21 cellular contexts compared by ENCODE assay signal in genomic region chr20:3483784-3484183, GRCh38. TPM values are rescaled to one million over a fixed set of nuclear protein-coding genes. Genes with fewer than 3 reads are reported as not detected.
A peak's percentile ranks its signal among the peaks of the same experiment; 100 is the strongest.
DNase-seq lines count a peak whose midpoint lies in the region; ATAC-seq and TF ChIP-seq lines count a peak whose summit lies in the region.
"Had no signal": no experiment of that assay in that cellular context is flagged by ENCODE, and none has a peak within 500 bp of the region (broad histone marks: within the 10 kb centered on the region; RNA-seq: fewer than 3 reads in every experiment).

No MANE protein-coding gene starts in this region.

- H3K4me2 ChIP-seq in HCT116 (ENCODE audit: low read length) = peak overlapping the region; percentile 44

- H3K9me2 ChIP-seq in HCT116 (ENCODE audit: insufficient read depth) = no peaks in the 10 kb centered on the region

- H3K4me3 ChIP-seq in HCT116 (replicated peaks in 1 of 2; ENCODE audit: low read depth in 1 of 2, low read length in 2 of 2) = no peak overlapping the region; a peak in 1 of 4 replicates
- no peak overlapping the region for H3K4me3 ChIP-seq in fibroblast of mammary gland (ENCODE audit: control insufficient read depth, low read depth, low read length)
- H3K4me3 ChIP-seq in heart right ventricle = no peak overlapping the region
- H3K4me3 ChIP-seq: psoas muscle, sigmoid colon, upper lobe of right lung had no signal

- 71 to 76% methylated on average over 1 of the region's 1 CpG for WGBS in heart right ventricle, 2 donors

- POLR2A ChIA-PET in HCT116 (lab: Charles Lee) = interaction anchor here (0.6 kb wide), 1 partner anchor 13 kb away, joined by 4 read pairs; the partner anchor contains the start of gene ATRN
- POLR2A ChIA-PET in naive thymus-derived CD8-positive, alpha-beta T cell (lab: Charles Lee) = interaction anchor here (0.7 kb wide), 1 partner anchor 728 kb away, joined by 3 read pairs; no protein-coding TSS in a partner anchor
- POLR2A ChIA-PET in activated CD4-positive, alpha-beta memory T cell treated with anti-CD3 and anti-CD28 coated beads, Interleukin-2, amount 10 ng/mL, durations not matched to agents 7 days and 5 days (lab: Charles Lee) = no interaction called here

- TF ChIP-seq CTCF in HCT116 (IDR thresholded peaks at IDR 0.05 in 2 of 3, conservative IDR thresholded peaks at IDR 0.05 in 1 of 3; ENCODE audit: borderline replicate concordance in 1 of 3, insufficient read depth in 1 of 3, low read depth in 2 of 3, low read length in 2 of 3) (no peak), fibroblast of mammary gland (conservative IDR thresholded peaks at IDR 0.05; ENCODE audit: control insufficient read depth, insufficient read depth, low read depth, low read length) (no peak), heart right ventricle (IDR thresholded peaks at IDR 0.05) (no peak)

- H3K27me3 ChIP-seq in HCT116 (ENCODE audit: insufficient read depth, low read length) (no peaks in the 10 kb centered on the region), heart right ventricle (no peaks in the 10 kb centered on the region)
- H3K27me3 ChIP-seq: neutrophil, sigmoid colon, upper lobe of right lung had no signal

- H3K4me1 Mint-ChIP-seq in naive thymus-derived CD8-positive, alpha-beta T cell = peaks cover 21 to 40% (median 38%) of the 10 kb centered on the region in 4 donors
- peaks cover 5 to 23% of the 10 kb centered on the region in 2 donors for H3K4me1 Mint-ChIP-seq in immature natural killer cell
- no peaks in the 10 kb centered on the region for H3K4me1 Mint-ChIP-seq in activated CD4-positive, alpha-beta memory T cell treated with anti-CD3 and anti-CD28 coated beads, Interleukin-2, amount 10 ng/mL, durations not matched to agents 7 days and 5 days

- RAD21 ChIA-PET in HCT116 (lab: Charles Lee; ENCODE audit: low non-redundant PET in 1 of 2, low total read pairs in 2 of 2, uncharacterized antibody in 2 of 2, unreplicated experiment in 2 of 2) = no interaction called here

- H3K27me3 Mint-ChIP-seq in naive thymus-derived CD8-positive, alpha-beta T cell = no peaks in the 10 kb centered on the region
- no peaks in the 10 kb centered on the region for H3K27me3 Mint-ChIP-seq in immature natural killer cell (ENCODE audit: low read depth in 3 of 3)
- no peaks in the 10 kb centered on the region for H3K27me3 Mint-ChIP-seq in activated CD4-positive, alpha-beta memory T cell treated with anti-CD3 and anti-CD28 coated beads, Interleukin-2, amount 10 ng/mL, durations not matched to agents 7 days and 5 days
- H3K27me3 Mint-ChIP-seq: CD4-positive, alpha-beta T cell; stimulated activated memory B cell treated with anti-CD40 and anti-IgM and Interleukin-4, amounts not matched to agents 10 μg/mL and 1 μg/mL and 100 μg/mL, for 72 hours had no signal

- CTCF ChIA-PET in HCT116 (lab: Charles Lee) = no interaction called here
- CTCF ChIA-PET in activated CD4-positive, alpha-beta memory T cell treated with anti-CD3 and anti-CD28 coated beads, Interleukin-2, amount 10 ng/mL, durations not matched to agents 7 days and 5 days (lab: Charles Lee) = no interaction called here

- BruUV-seq in HCT116 (replicated peaks; lab: Mats Ljungman, UMichigan) = no TSS peak

- intact Hi-C loops in HCT116 (cut with micrococcal nuclease) (no loop called here), heart right ventricle (cut with DNase I) (no loop called here)

- H3K9ac ChIP-seq in HCT116 (ENCODE audit: low read length) = no peak overlapping the region

- ATAC-seq in HCT116 (peak; percentile 61), SK-N-SH treated with all-trans-retinoic acid at 6 μM for 48 hours (peak; percentile 42; the same call in 2 of the 3 replicates), heart right ventricle (no peak)
- ATAC-seq in naive thymus-derived CD8-positive, alpha-beta T cell = no peak
- ATAC-seq: activated T-cell treated with anti-CD3 and anti-CD28 coated beads, Interleukin-2, amount 50 U/mL, for 4 hours; psoas muscle; Right ventricle myocardium inferior; stimulated activated memory B cell treated with anti-CD40 and anti-IgM and Interleukin-4, amounts not matched to agents 10 μg/mL and 1 μg/mL and 100 μg/mL, for 72 hours; upper lobe of right lung had no signal

- peaks cover 6 to 15% (median 9%) of the 10 kb centered on the region in 3 donors for H3K36me3 Mint-ChIP-seq in naive thymus-derived CD8-positive, alpha-beta T cell
- H3K36me3 Mint-ChIP-seq in immature natural killer cell = peaks cover 9 to 17% (median 10%) of the 10 kb centered on the region in 3 donors
- H3K36me3 Mint-ChIP-seq in activated CD4-positive, alpha-beta memory T cell treated with anti-CD3 and anti-CD28 coated beads, Interleukin-2, amount 10 ng/mL, durations not matched to agents 7 days and 5 days (ENCODE audit: low read depth) = peaks cover 13% of the 10 kb centered on the region

- no peak for TF ChIP-seq RAD21 in HCT116 (IDR thresholded peaks at IDR 0.05; ENCODE audit: low read depth)

- no peak overlapping the region for H3K4me3 Mint-ChIP-seq in naive thymus-derived CD8-positive, alpha-beta T cell
- no peak overlapping the region for H3K4me3 Mint-ChIP-seq in immature natural killer cell
- H3K4me3 Mint-ChIP-seq in activated CD4-positive, alpha-beta memory T cell treated with anti-CD3 and anti-CD28 coated beads, Interleukin-2, amount 10 ng/mL, durations not matched to agents 7 days and 5 days = no peak overlapping the region
- H3K4me3 Mint-ChIP-seq: activated T-cell treated with anti-CD3 and anti-CD28 coated beads, Interleukin-2, amount 50 U/mL, for 4 hours; CD4-positive, alpha-beta T cell; stimulated activated memory B cell treated with anti-CD40 and anti-IgM and Interleukin-4, amounts not matched to agents 10 μg/mL and 1 μg/mL and 100 μg/mL, for 72 hours had no signal

- DNase-seq in HCT116 (ENCODE audit: low read depth, low spot score) = no peak
- peak; percentile 10 for DNase-seq in fibroblast of mammary gland (ENCODE audit: low read depth)
- no peak for DNase-seq in naive thymus-derived CD8-positive, alpha-beta T cell
- DNase-seq in immature natural killer cell = no peak
- DNase-seq in heart right ventricle = no peak
- no peak for DNase-seq in activated CD4-positive, alpha-beta memory T cell treated with anti-CD3 and anti-CD28 coated beads, Interleukin-2, amount 10 ng/mL, durations not matched to agents 7 days and 5 days
- DNase-seq: activated gamma-delta T cell treated with Interleukin-2 at 50 U/mL for 16 hours; activated T-cell treated with anti-CD3 and anti-CD28 coated beads, Interleukin-2, amount 50 U/mL, for 4 hours; CD4-positive, alpha-beta T cell; cerebellar nuclear complex; hypothalamus; NCI-H2081 treated with DMSO at 0.1 percent for 48 hours; NCI-H345; psoas muscle; sigmoid colon; stimulated activated CD4-positive, alpha-beta T cell treated with anti-CD3 and anti-CD28 coated beads, Interleukin-4, amount 100 ng/mL, for 24 hours; upper lobe of right lung had no signal

- no peak overlapping the region for H2AFZ ChIP-seq in HCT116 (ENCODE audit: low read depth, low read length, poor library complexity, severe bottlenecking)

- H3K27ac Mint-ChIP-seq in naive thymus-derived CD8-positive, alpha-beta T cell = no peak overlapping the region
- H3K27ac Mint-ChIP-seq in immature natural killer cell = no peak overlapping the region
- no peak overlapping the region for H3K27ac Mint-ChIP-seq in activated CD4-positive, alpha-beta memory T cell treated with anti-CD3 and anti-CD28 coated beads, Interleukin-2, amount 10 ng/mL, durations not matched to agents 7 days and 5 days
- H3K27ac Mint-ChIP-seq: CD4-positive, alpha-beta T cell; stimulated activated memory B cell treated with anti-CD40 and anti-IgM and Interleukin-4, amounts not matched to agents 10 μg/mL and 1 μg/mL and 100 μg/mL, for 72 hours had no signal

- H3K4me1 ChIP-seq in HCT116 (ENCODE audit: control insufficient read depth in 1 of 2, insufficient read depth in 2 of 2, low read length in 2 of 2) (peaks cover 10 to 26% of the 10 kb centered on the region in 2 experiments), heart right ventricle (peaks cover 0 to 30% (median 7%) of the 10 kb centered on the region in 9 donors)
- H3K4me1 ChIP-seq: upper lobe of right lung had no signal

- H3K36me3 ChIP-seq in HCT116 (ENCODE audit: control insufficient read depth in 1 of 2, insufficient read depth in 2 of 2, low read length in 2 of 2) = no peaks in the 10 kb centered on the region
- peaks cover 0 to 11% (median 0%) of the 10 kb centered on the region in 9 donors for H3K36me3 ChIP-seq in heart right ventricle
- H3K36me3 ChIP-seq: neutrophil, sigmoid colon had no signal

- H3K79me2 ChIP-seq in HCT116 (ENCODE audit: insufficient read depth, low read length) = peaks cover 42% of the 10 kb centered on the region

- H3K9me3 Mint-ChIP-seq in naive thymus-derived CD8-positive, alpha-beta T cell = peaks cover 0 to 14% (median 10%) of the 10 kb centered on the region in 9 donors
- H3K9me3 Mint-ChIP-seq in immature natural killer cell = peaks cover 0 to 11% (median 7%) of the 10 kb centered on the region in 6 donors
- H3K9me3 Mint-ChIP-seq in activated CD4-positive, alpha-beta memory T cell treated with anti-CD3 and anti-CD28 coated beads, Interleukin-2, amount 10 ng/mL, durations not matched to agents 7 days and 5 days = peaks cover 18% of the 10 kb centered on the region

- H3K27ac ChIP-seq in HCT116 (ENCODE audit: low read depth, low read length) (peak overlapping the region; percentile 15; the same call in 1 of the 2 replicates), heart right ventricle (no peak overlapping the region)
- H3K27ac ChIP-seq: neutrophil, psoas muscle, sigmoid colon, upper lobe of right lung had no signal

- no peak for TF ChIP-seq POLR2A in HCT116 (IDR thresholded peaks at IDR 0.05; ENCODE audit: borderline replicate concordance, extremely low read depth, insufficient read depth, insufficient read length)

- peaks cover 4 to 9% of the 10 kb centered on the region in 2 experiments; a peak in 3 of 4 replicates for H3K9me3 ChIP-seq in HCT116 (ENCODE audit: control insufficient read depth in 1 of 2, insufficient read depth in 1 of 2, low read depth in 1 of 2, low read length in 2 of 2)
- H3K9me3 ChIP-seq in heart right ventricle = peaks cover 0 to 17% (median 4%) of the 10 kb centered on the region in 11 donors
- H3K9me3 ChIP-seq: neutrophil, sigmoid colon, upper lobe of right lung had no signal

- no peaks in the 10 kb centered on the region for H4K20me1 ChIP-seq in HCT116 (ENCODE audit: insufficient read depth)

TF ChIP-seq in HCT116, 20 proteins besides CTCF, POLR2A, EP300 and RAD21 (continues in another document):
- TF ChIP-seq FOSL1 (IDR thresholded peaks at IDR 0.05; ENCODE audit: low read depth) (peak; percentile 37; the same call in 1 of the 2 replicates), ZFX (IDR thresholded peaks at IDR 0.05) (no peak)

TF ChIP-seq in SK-N-SH treated with all-trans-retinoic acid at 6 μM for 48 hours, 23 proteins besides CTCF, POLR2A, EP300 and RAD21 (continues in another document):
- TF ChIP-seq ARNTL (CRISPR knock-in tag; IDR thresholded peaks at IDR 0.05; ENCODE audit: borderline replicate concordance, low read depth) = no peak

RNA-seq across cellular contexts. Expression of gene ATRN, which starts 13.0 kb away (rescaled TPM):
- total RNA-seq in HCT116 (2021; ENCODE audit: unreplicated experiment) (24.4 TPM), heart right ventricle (10 to 100 TPM; 30.9 to 44.0 (median 38.6) TPM)
- polyA plus RNA-seq in HCT116 (2012) = 17.5 and 17.9 TPM in 2 replicates
- 10 to 100 TPM; 13.1 to 13.9 TPM for total RNA-seq in naive thymus-derived CD8-positive, alpha-beta T cell
- 1 to 10 TPM; 7.0 to 9.4 (median 7.6) TPM for polyA plus RNA-seq in naive thymus-derived CD8-positive, alpha-beta T cell
- polyA plus RNA-seq in immature natural killer cell (10 to 100 TPM in 1 of 3 donors, 1 to 10 TPM in 2; 9.4 to 15.2 (median 9.7) TPM), heart right ventricle (1 to 10 TPM; 4.6 to 8.3 TPM)
- total RNA-seq in activated CD4-positive, alpha-beta memory T cell treated with anti-CD3 and anti-CD28 coated beads, Interleukin-2, amount 10 ng/mL, durations not matched to agents 7 days and 5 days = 1 to 10 TPM; 7.8 to 8.1 TPM

Comparison
In these comparisons a context has a peak if more than half of its experiments do, and no peak if none do; other contexts are left out.
1. ATAC-seq: peak in HCT116 (single experiment) and SK-N-SH treated with all-trans-retinoic acid at 6 μM for 48 hours (single experiment); none in naive thymus-derived CD8-positive, alpha-beta T cell (0 of 2) and heart right ventricle (0 of 8).